8 cellular contexts compared by ENCODE assay signal in genomic region chr15:57667171-57667924, GRCh38. TPM values are rescaled to one million over a fixed set of nuclear protein-coding genes. Genes with fewer than 3 reads are reported as not detected.
A peak's percentile ranks its signal among the peaks of the same experiment; 100 is the strongest.
DNase-seq lines count a peak whose midpoint lies in the region; ATAC-seq and TF ChIP-seq lines count a peak whose summit lies in the region.

No MANE protein-coding gene starts in this region.

- peaks cover 3% of the 10 kb centered on the region; the same call in 1 of the 2 replicates for H3K4me1 ChIP-seq in BE2C
- H3K4me1 ChIP-seq in endocrine pancreas (ENCODE audit: control insufficient read depth, insufficient read depth, low read length), result no peaks in the 10 kb centered on the region
- peaks cover 11 to 15% of the 10 kb centered on the region in 2 donors for H3K4me1 ChIP-seq in mucosa of rectum (ENCODE audit: control insufficient read depth in 2 of 2, insufficient read depth in 2 of 2, low read length in 2 of 2)

- H3K27ac ChIP-seq in mucosa of rectum (ENCODE audit: low read depth in 2 of 2, low read length in 2 of 2), result peak overlapping the region; percentile 21 to 25

- DNase-seq in BE2C, result no peak
- DNase-seq in LoVo (ENCODE audit: low spot score), result peak; percentile 39
- DNase-seq in GM10266 (ENCODE audit: extremely low spot score), result no peak

- H3K36me3 ChIP-seq in BE2C (no peaks in the 10 kb centered on the region), endocrine pancreas (ENCODE audit: control insufficient read depth, insufficient read depth, low read length) (no peaks in the 10 kb centered on the region), mucosa of rectum (ENCODE audit: control insufficient read depth in 2 of 2, insufficient read depth in 2 of 2, low read length in 2 of 2) (no peaks in the 10 kb centered on the region)

- TF ChIP-seq CTCF in BE2C (IDR thresholded peaks at IDR 0.05; ENCODE audit: low read depth, low read length) (peak; percentile 67), GM10266 (IDR thresholded peaks at IDR 0.05; ENCODE audit: control insufficient read depth, insufficient read depth, low read depth, missing control alignments) (no peak)

- peaks cover 5% of the 10 kb centered on the region; the same call in 1 of the 2 replicates for H3K27me3 ChIP-seq in BE2C
- no peaks in the 10 kb centered on the region for H3K27me3 ChIP-seq in endocrine pancreas (ENCODE audit: control insufficient read depth, insufficient read depth, low read length)
- H3K27me3 ChIP-seq in mucosa of rectum (ENCODE audit: control insufficient read depth in 2 of 2, insufficient read depth in 2 of 2, low read length in 2 of 2), result no peaks in the 10 kb centered on the region

- H3K9me3 ChIP-seq in BE2C (no peaks in the 10 kb centered on the region), endocrine pancreas (ENCODE audit: control insufficient read depth, low read length) (no peaks in the 10 kb centered on the region), mucosa of rectum (ENCODE audit: control insufficient read depth in 2 of 2, low read length in 2 of 2) (no peaks in the 10 kb centered on the region)

- ATAC-seq in HG02642 (IDR thresholded peaks at IDR 0.05; ENCODE audit: poor library complexity, unreplicated experiment) (no peak), HG03571 (IDR thresholded peaks at IDR 0.05; ENCODE audit: unreplicated experiment) (no peak), HG02938 (IDR thresholded peaks at IDR 0.05; ENCODE audit: unreplicated experiment) (no peak)

- H3K4me3 ChIP-seq in BE2C (ENCODE audit: low read depth, low read length), result no peak overlapping the region
- peak overlapping the region; percentile 38 for H3K4me3 ChIP-seq in endocrine pancreas (ENCODE audit: control insufficient read depth, insufficient read depth, low read length)
- peak overlapping the region; percentile 10 to 34 for H3K4me3 ChIP-seq in mucosa of rectum (ENCODE audit: low read length in 2 of 2)

- H3K9ac ChIP-seq in endocrine pancreas (ENCODE audit: control insufficient read depth, insufficient read depth, low read length) (no peak overlapping the region), mucosa of rectum (ENCODE audit: low read depth in 1 of 2, low read length in 2 of 2) (peak overlapping the region; percentile 9 to 45)

RNA-seq across cellular contexts. Expression of gene POLR2M, which starts 39.2 kb away (rescaled TPM):
- 43.1 TPM for polyA plus RNA-seq in BE2C (2012; ENCODE audit: insufficient read depth, insufficient read length, low read depth)
